8 cellular contexts compared by ENCODE assay signal in genomic region chr1:40532844-40533424, GRCh38. TPM values are rescaled to one million over a fixed set of nuclear protein-coding genes. Genes with fewer than 3 reads are reported as not detected.
DNase-seq lines count a peak whose midpoint lies in the region; ATAC-seq, FAIRE-seq and TF ChIP-seq lines count a peak whose summit lies in the region.

No MANE protein-coding gene starts in this region.

- peaks cover 3% of the 10 kb centered on the region for H3K9me3 Mint-ChIP-seq in chondrocyte (ENCODE audit: low read depth)

- ATAC-seq in GM18907 (IDR thresholded peaks at IDR 0.05; ENCODE audit: unreplicated experiment), result no peak

- no peak overlapping the region for H3K27ac Mint-ChIP-seq in chondrocyte (ENCODE audit: unreplicated experiment)

- peak; percentile 67 for DNase-seq in ELR (ENCODE audit: low read depth)
- DNase-seq in LoVo (ENCODE audit: low spot score), result peak; percentile 61
- DNase-seq in SIG-M5 (lab: John Stamatoyannopoulos, UW), result peak; percentile 3
- DNase-seq in chondrocyte (ENCODE audit: low spot score), result no peak
- peak; percentile 60 for DNase-seq in midbrain (lab: John Stamatoyannopoulos, UW)
- no peak for DNase-seq in effector CD8-positive, alpha-beta T cell (lab: John Stamatoyannopoulos, UW)

- H3K27me3 Mint-ChIP-seq in chondrocyte (ENCODE audit: low read depth), result no peaks in the 10 kb centered on the region

- FAIRE-seq in A204.1 (lab: Jason Lieb, UNC), result peak; percentile 67

- peaks cover 1% of the 10 kb centered on the region for H3K36me3 Mint-ChIP-seq in chondrocyte (ENCODE audit: low read depth)

- peaks cover 27% of the 10 kb centered on the region for H3K4me1 Mint-ChIP-seq in chondrocyte (ENCODE audit: low read depth)

- H3K4me3 Mint-ChIP-seq in chondrocyte (ENCODE audit: unreplicated experiment), result peak overlapping the region; percentile 95

- peak; percentile 80 for TF ChIP-seq CTCF in chondrocyte (IDR thresholded peaks at IDR 0.05)

RNA-seq across cellular contexts. Expression of gene ZNF684, which starts 1.5 kb away (rescaled TPM):
- total RNA-seq in chondrocyte, result 3.5 to 5.2 TPM (median 4.8 TPM) in 3 replicates

RNA-seq across cellular contexts. Expression of gene EXO5, which starts 24.4 kb away (rescaled TPM):
- total RNA-seq in chondrocyte, result 13.1 to 15.0 TPM (median 14.0 TPM) in 3 replicates

RNA-seq across cellular contexts. Expression of gene ZFP69, which starts 55.8 kb away (rescaled TPM):
- total RNA-seq in chondrocyte, result 4.5 to 4.9 TPM (median 4.5 TPM) in 3 replicates

Comparison
In these comparisons a context has a peak if more than half of its experiments do, and no peak if none do; other contexts are left out.
1. DNase-seq: peak in ELR (single experiment), LoVo (single experiment), SIG-M5 (single experiment) and midbrain (single experiment); none in chondrocyte (single experiment) and effector CD8-positive, alpha-beta T cell (single experiment).